27 cellular contexts compared by ENCODE assay signal in the genomic region with DNA sequence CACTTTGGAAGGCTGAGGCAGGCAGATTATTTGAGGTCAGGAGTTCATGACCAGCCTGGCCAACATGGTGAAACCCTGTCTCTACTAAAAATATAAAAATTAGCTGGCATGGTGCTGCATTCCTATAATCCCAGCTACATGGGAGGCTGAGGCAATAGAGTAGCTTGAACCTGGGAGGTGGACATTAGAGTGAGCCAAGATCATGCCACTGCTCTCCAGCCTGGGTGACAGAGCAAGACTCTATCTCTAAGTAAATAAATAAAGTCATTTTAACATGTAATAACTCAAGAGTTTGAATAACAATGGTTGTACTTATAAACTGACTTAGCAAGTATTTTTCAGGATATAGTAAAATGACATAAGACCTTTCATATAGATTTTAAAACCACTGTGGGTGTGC.
"Had no signal": no experiment of that assay in that cellular context is flagged by ENCODE, and none has a peak within 500 bp of the region (broad histone marks: within the 10 kb centered on the region; RNA-seq: fewer than 3 reads in every experiment).

No MANE protein-coding gene starts in this region.

- H3K36me3 ChIP-seq: colonic mucosa, esophagus squamous epithelium, gastroesophageal sphincter, heart left ventricle, left lung, lower lobe of right lung had no signal

- ATAC-seq: effector memory CD8-positive, alpha-beta T cell; esophagus mucosa; foreskin keratinocyte; gastroesophageal sphincter; heart left ventricle; left colon; left lung; left ventricle myocardium superior; mucosa of descending colon had no signal

- FAIRE-seq: endometrium, frontal cortex, kidney had no signal

- H3K4me1 ChIP-seq: colonic mucosa, esophagus squamous epithelium, gastroesophageal sphincter, left lung, lower lobe of right lung had no signal

- H3K9me3 ChIP-seq: colonic mucosa, esophagus squamous epithelium, gastroesophageal sphincter, heart left ventricle, left lung, lower lobe of right lung, mucosa of descending colon had no signal

- H3K27me3 ChIP-seq: colonic mucosa, esophagus squamous epithelium, foreskin keratinocyte, gastroesophageal sphincter, heart left ventricle, hepatocyte, left lung had no signal

- H3K27ac ChIP-seq: colonic mucosa, epithelial cell of prostate, esophagus squamous epithelium, foreskin keratinocyte, gastroesophageal sphincter, heart left ventricle, hepatocyte, left lung, lower lobe of right lung had no signal

- DNase-seq: colonic mucosa; cortex of kidney; effector CD8-positive, alpha-beta T cell; effector memory CD8-positive, alpha-beta T cell; endodermal cell; erythroblast; esophagus squamous epithelium; foreskin keratinocyte; heart left ventricle; hypothalamus; immature natural killer cell; islet precursor cell; kidney; kidney glomerular epithelial cell; left colon; left lung; left ventricle myocardium superior; lower lobe of right lung; mesenchymal stem cell; mucosa of descending colon; naive B cell had no signal

- H3K4me3 ChIP-seq: colonic mucosa, esophagus squamous epithelium, gastroesophageal sphincter, heart left ventricle, hepatocyte, left lung, lower lobe of right lung, mucosa of descending colon had no signal
